In the genomic region with DNA sequence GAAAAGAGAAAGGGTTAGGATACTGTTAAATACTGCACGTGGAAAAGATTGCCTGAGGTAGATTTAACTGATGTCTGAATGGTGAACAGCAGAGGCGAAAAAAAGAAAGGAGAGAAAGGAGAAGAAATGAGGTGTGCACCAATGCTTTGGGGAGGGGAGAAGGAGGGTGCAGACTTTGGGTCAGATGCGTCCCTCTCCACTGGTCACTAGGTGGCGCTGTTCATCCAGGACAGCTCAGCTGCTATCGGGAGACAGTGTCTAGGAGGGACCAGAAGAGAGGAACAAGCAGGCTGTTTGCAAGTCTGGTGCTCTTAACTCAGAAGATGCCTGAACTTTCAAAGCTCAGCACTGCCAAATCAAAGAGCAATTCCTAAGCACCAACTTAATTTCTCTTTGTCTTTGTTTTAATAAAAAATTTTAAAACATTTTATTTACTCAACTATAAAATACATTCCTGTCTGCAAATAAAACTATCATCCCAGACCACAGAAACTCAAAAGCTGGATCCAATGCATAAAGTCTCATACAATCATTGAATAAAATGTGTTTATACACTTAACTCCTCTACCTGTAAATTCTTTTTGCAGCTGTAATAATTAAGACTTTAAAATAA, we compare ENCODE assay signal across 8 cellular contexts.
A peak's percentile ranks its signal among the peaks of the same experiment; 100 is the strongest.
DNase-seq lines count a peak whose midpoint lies in the region; ATAC-seq and TF ChIP-seq lines count a peak whose summit lies in the region.

No MANE protein-coding gene starts in this region.

- H3K9me3 ChIP-seq in Loucy (ENCODE audit: insufficient read depth, low read depth, low read length) (no peaks in the 10 kb centered on the region), right cardiac atrium (ENCODE audit: control insufficient read depth, low read length) (no peaks in the 10 kb centered on the region)

- WGBS in right cardiac atrium: 14% methylated on average over 5 of the region's 5 CpGs

- peak; percentile 71 for DNase-seq in GM10248 (ENCODE audit: extremely low spot score)
- DNase-seq in GM23338 (ENCODE audit: low spot score): peak; percentile 93
- peak; percentile 61 for DNase-seq in RPMI7951 (ENCODE audit: low read depth)
- peak; percentile 73 for DNase-seq in activated naive CD8-positive, alpha-beta T cell treated with anti-CD3 and anti-CD28 coated beads, Interleukin-2, amount 50 U/mL, for 24 hours
- DNase-seq in right cardiac atrium: peak; percentile 80 to 89 (median 86)
- DNase-seq in retinal pigment epithelial cell (ENCODE audit: low read depth): no peak
- DNase-seq in mesenteric fat pad (ENCODE audit: low spot score): no peak

- no peak overlapping the region for H3K4me3 ChIP-seq in GM23338
- no peak overlapping the region for H3K4me3 ChIP-seq in Loucy (ENCODE audit: low read length, poor library complexity, severe bottlenecking)
- no peak overlapping the region for H3K4me3 ChIP-seq in right cardiac atrium (ENCODE audit: low read length)
- no peak overlapping the region for H3K4me3 ChIP-seq in retinal pigment epithelial cell (ENCODE audit: low read length)

- CTCF ChIA-PET in GM10248 (lab: Yijun Ruan, JAX): interaction anchor here (0.7 to 10.6 kb wide), 60 partner anchors 8 to 664 kb away, joined by 3 to 183 read pairs (median 4); a partner anchor contains a TSS

- H3K4me2 ChIP-seq in GM23338 (no peak overlapping the region), Loucy (ENCODE audit: low read depth, low read length, poor library complexity, severe bottlenecking) (no peak overlapping the region)

- no peak overlapping the region for H2AFZ ChIP-seq in GM23338
- no peak overlapping the region for H2AFZ ChIP-seq in Loucy (ENCODE audit: low read length)

- POLR2A ChIA-PET in GM10248 (lab: Yijun Ruan, JAX): no interaction called here

- peaks cover 8% of the 10 kb centered on the region for H3K36me3 Mint-ChIP-seq in GM23338 (ENCODE audit: low read depth)
- H3K36me3 Mint-ChIP-seq in activated naive CD8-positive, alpha-beta T cell treated with anti-CD3 and anti-CD28 coated beads, Interleukin-2, amount 50 U/mL, for 24 hours (ENCODE audit: low read depth): no peaks in the 10 kb centered on the region

- H3K27ac Mint-ChIP-seq in GM23338: no peak overlapping the region
- H3K27ac Mint-ChIP-seq in activated naive CD8-positive, alpha-beta T cell treated with anti-CD3 and anti-CD28 coated beads, Interleukin-2, amount 50 U/mL, for 24 hours: no peak overlapping the region

- no peak overlapping the region for H3K4me3 Mint-ChIP-seq in GM23338
- no peak overlapping the region for H3K4me3 Mint-ChIP-seq in activated naive CD8-positive, alpha-beta T cell treated with anti-CD3 and anti-CD28 coated beads, Interleukin-2, amount 50 U/mL, for 24 hours

- H3K27me3 ChIP-seq in GM23338 (ENCODE audit: insufficient read depth) (no peaks in the 10 kb centered on the region), Loucy (ENCODE audit: insufficient read depth, low read length, poor library complexity, severe bottlenecking) (no peaks in the 10 kb centered on the region), right cardiac atrium (ENCODE audit: control insufficient read depth, insufficient read depth) (no peaks in the 10 kb centered on the region)

- intact Hi-C loops in right cardiac atrium (cut with DNase I): loop anchor here in 3 of 4 donors (1.0 to 10.0 kb wide), 4 partner anchors 50 to 228 kb away; no protein-coding TSS in a partner anchor

- no peak overlapping the region for H3K9ac ChIP-seq in Loucy (ENCODE audit: low read depth, low read length, poor library complexity, severe bottlenecking)

- H3F3A ChIP-seq in GM23338 (replicated peaks; ENCODE audit: low read depth) (no peaks in the 10 kb centered on the region), Loucy (ENCODE audit: low read depth) (no peaks in the 10 kb centered on the region)

- TF ChIP-seq CTCF in GM10248 (IDR thresholded peaks at IDR 0.05; ENCODE audit: control extremely low read depth, extremely low read depth, low read depth, missing control alignments) (peak; percentile 96), GM23338 (conservative IDR thresholded peaks at IDR 0.05; ENCODE audit: low read depth in 2 of 2) (peak; percentile 97 to 100), Loucy (conservative IDR thresholded peaks at IDR 0.05; ENCODE audit: low read length) (peak; percentile 92), retinal pigment epithelial cell (conservative IDR thresholded peaks at IDR 0.05; ENCODE audit: low read depth, low read length) (peak; percentile 98)

- H3K4me1 Mint-ChIP-seq in GM23338: peaks cover 26% of the 10 kb centered on the region
- H3K4me1 Mint-ChIP-seq in activated naive CD8-positive, alpha-beta T cell treated with anti-CD3 and anti-CD28 coated beads, Interleukin-2, amount 50 U/mL, for 24 hours: no peaks in the 10 kb centered on the region

- H3K27ac ChIP-seq in GM23338 (ENCODE audit: low read depth): no peak overlapping the region
- H3K27ac ChIP-seq in right cardiac atrium (ENCODE audit: low read length): no peak overlapping the region

- H3K36me3 ChIP-seq in GM23338 (ENCODE audit: insufficient read depth): no peaks in the 10 kb centered on the region
- no peaks in the 10 kb centered on the region for H3K36me3 ChIP-seq in Loucy (ENCODE audit: insufficient read depth, low read length)

- H3K4me1 ChIP-seq in GM23338 (ENCODE audit: insufficient read depth) (peaks cover 17% of the 10 kb centered on the region; the same call in 1 of the 2 replicates), Loucy (ENCODE audit: insufficient read depth, low read length, poor library complexity, severe bottlenecking) (no peaks in the 10 kb centered on the region), right cardiac atrium (ENCODE audit: control insufficient read depth, insufficient read depth, low read length) (peaks cover 6% of the 10 kb centered on the region)

- no peaks in the 10 kb centered on the region for H3K9me3 Mint-ChIP-seq in GM23338
- H3K9me3 Mint-ChIP-seq in activated naive CD8-positive, alpha-beta T cell treated with anti-CD3 and anti-CD28 coated beads, Interleukin-2, amount 50 U/mL, for 24 hours: peaks cover 7% of the 10 kb centered on the region

- H3K79me2 ChIP-seq in GM23338 (replicated peaks; ENCODE audit: insufficient read depth) (no peaks in the 10 kb centered on the region), Loucy (ENCODE audit: insufficient read depth, low read length) (no peaks in the 10 kb centered on the region)

- H3K27me3 Mint-ChIP-seq in GM23338 (ENCODE audit: insufficient read depth, low read depth, poor library complexity): no peaks in the 10 kb centered on the region
- peaks cover 19% of the 10 kb centered on the region for H3K27me3 Mint-ChIP-seq in activated naive CD8-positive, alpha-beta T cell treated with anti-CD3 and anti-CD28 coated beads, Interleukin-2, amount 50 U/mL, for 24 hours

- ATAC-seq in GM23338: peak; percentile 98
- ATAC-seq in activated naive CD8-positive, alpha-beta T cell treated with anti-CD3 and anti-CD28 coated beads, Interleukin-2, amount 50 U/mL, for 24 hours: peak; percentile 94
- ATAC-seq in right cardiac atrium: peak; percentile 88 to 91

- no peaks in the 10 kb centered on the region for H3K9me2 ChIP-seq in GM23338 (ENCODE audit: insufficient read depth)
- H3K9me2 ChIP-seq in Loucy (replicated peaks; ENCODE audit: low read depth, low read length): no peaks in the 10 kb centered on the region

- H4K20me1 ChIP-seq in GM23338 (replicated peaks; ENCODE audit: insufficient read depth) (no peaks in the 10 kb centered on the region), Loucy (ENCODE audit: insufficient read depth, low read length, poor library complexity, severe bottlenecking) (no peaks in the 10 kb centered on the region)

TF ChIP-seq in GM23338, 12 proteins besides CTCF, POLR2A, EP300 and RAD21:
- TF ChIP-seq ZNF114 (CRISPR knock-in tag; IDR thresholded peaks at IDR 0.05) (no peak), CREB1 (CRISPR knock-in tag; IDR thresholded peaks at IDR 0.05; ENCODE audit: low read depth) (0 out of 2 replicates have a peak, but pooled peaks have one; percentile 5)

Comparison
In these comparisons a context has a peak if more than half of its experiments do, and no peak if none do; other contexts are left out.
1. DNase-seq: peak in GM10248 (single experiment), GM23338 (single experiment), RPMI7951 (single experiment), activated naive CD8-positive, alpha-beta T cell treated with anti-CD3 and anti-CD28 coated beads, Interleukin-2, amount 50 U/mL, for 24 hours (single experiment) and right cardiac atrium (3 of 3); none in retinal pigment epithelial cell (single experiment) and mesenteric fat pad (single experiment).
2. Peak in every context shown above with its lines, with median percentiles within 50 percentile points of each other: CTCF ChIP-seq and ATAC-seq.